24 cellular contexts compared by ENCODE assay signal in genomic region chrX:11172413-11172812, GRCh38.
DNase-seq lines count a peak whose midpoint lies in the region; ATAC-seq, FAIRE-seq and TF ChIP-seq lines count a peak whose summit lies in the region.
"Had no signal": no experiment of that assay in that cellular context is flagged by ENCODE, and none has a peak within 500 bp of the region (broad histone marks: within the 10 kb centered on the region; RNA-seq: fewer than 3 reads in every experiment).

No MANE protein-coding gene starts in this region.

- FAIRE-seq in pancreas (lab: Jason Lieb, UNC): peak; percentile 34
- FAIRE-seq: A204.1, D721Med, GM18507, H54 had no signal

- no peaks in the 10 kb centered on the region for H3K36me3 ChIP-seq in left ventricle myocardium inferior
- H3K36me3 ChIP-seq in pancreas: no peaks in the 10 kb centered on the region
- no peaks in the 10 kb centered on the region for H3K36me3 ChIP-seq in gastrocnemius medialis
- H3K36me3 ChIP-seq: BE2C; BLaER1 treated with 17β-estradiol and CSF1 and Interleukin-3, amounts not matched to agents 10 nM and 100 nM; HAP-1 had no signal

- H3K4me1 ChIP-seq in left ventricle myocardium inferior (no peaks in the 10 kb centered on the region), pancreas (no peaks in the 10 kb centered on the region), gastrocnemius medialis (peaks cover 0 to 15% of the 10 kb centered on the region in 2 donors)
- H3K4me1 ChIP-seq: BE2C, HAP-1 had no signal

- peak overlapping the region; percentile 60 for H3K27ac ChIP-seq in left ventricle myocardium inferior (replicated peaks)
- H3K27ac ChIP-seq in pancreas: no peak overlapping the region
- peak overlapping the region; percentile 43 to 60 (median 48) for H3K27ac ChIP-seq in gastrocnemius medialis
- H3K27ac ChIP-seq: 22Rv1; BLaER1 treated with 17β-estradiol and CSF1 and Interleukin-3, amounts not matched to agents 10 nM and 100 nM had no signal

- DNase-seq in left ventricle myocardium inferior (no peak), Right ventricle myocardium superior (no peak), pancreas (no peak), gastrocnemius medialis (no peak), erythroblast (lab: John Stamatoyannopoulos, UW) (no peak)
- DNase-seq in stimulated activated CD4-positive, alpha-beta T cell treated with anti-CD3 and anti-CD28 coated beads, Interleukin-15, amount 100 ng/mL, for 24 hours: no peak
- DNase-seq: AML-193; BE2C; CD4-positive, alpha-beta T cell; CD8-positive, alpha-beta memory T cell; DMS 273 treated with DMSO at 0.1 percent for 48 hours; DMS79; GF-D8; GOT3; HFFc6 had no signal

- H3K4me3 ChIP-seq in left ventricle myocardium inferior (no peak overlapping the region), pancreas (no peak overlapping the region), gastrocnemius medialis (no peak overlapping the region)
- H3K4me3 ChIP-seq: BLaER1 treated with 17β-estradiol and CSF1 and Interleukin-3, amounts not matched to agents 10 nM and 100 nM; HAP-1 had no signal

- in situ Hi-C loops in gastrocnemius medialis (cut with MboI; ENCODE audit: low sequenced_read_pairs in 4 of 4): no loop called here

- no peak for TF ChIP-seq CTCF in left ventricle myocardium inferior (IDR thresholded peaks at IDR 0.05; ENCODE audit: borderline replicate concordance)
- TF ChIP-seq CTCF in pancreas (IDR thresholded peaks at IDR 0.05): no peak
- no peak for TF ChIP-seq CTCF in gastrocnemius medialis (IDR thresholded peaks at IDR 0.05 in 4 of 5, conservative IDR thresholded peaks at IDR 0.05 in 1 of 5)

- ATAC-seq in Right ventricle myocardium superior (ENCODE audit: poor library complexity): no peak
- ATAC-seq in pancreas: no peak
- ATAC-seq in gastrocnemius medialis: peak in 1 of 2 donors; percentile 56
- ATAC-seq in HG02623 (IDR thresholded peaks at IDR 0.05; ENCODE audit: unreplicated experiment): no peak
- no peak for ATAC-seq in HG02840 (IDR thresholded peaks at IDR 0.05; ENCODE audit: low FRiP score, unreplicated experiment)

- 77 to 88% methylated on average over 4 of the region's 4 CpGs for WGBS in pancreas, 2 donors

- intact Hi-C loops in left ventricle myocardium inferior (cut with micrococcal nuclease) (no loop called here), Right ventricle myocardium superior (cut with DNase I) (no loop called here), pancreas (cut with DNase I) (no loop called here), gastrocnemius medialis (cut with DNase I; ENCODE audit: low total_unique reads) (no loop called here)

- TF ChIP-seq POLR2A in gastrocnemius medialis (IDR thresholded peaks at IDR 0.05) (no peak), erythroblast (IDR thresholded peaks at IDR 0.05; ENCODE audit: low read length) (no peak)

- no peaks in the 10 kb centered on the region for H3K27me3 ChIP-seq in left ventricle myocardium inferior (ENCODE audit: low read depth)
- H3K27me3 ChIP-seq in pancreas: peaks cover 0 to 15% (median 0%) of the 10 kb centered on the region in 4 donors
- no peaks in the 10 kb centered on the region for H3K27me3 ChIP-seq in gastrocnemius medialis
- H3K27me3 ChIP-seq: BE2C had no signal

- H3K9me3 ChIP-seq in left ventricle myocardium inferior (replicated peaks): no peaks in the 10 kb centered on the region
- no peaks in the 10 kb centered on the region for H3K9me3 ChIP-seq in pancreas
- no peaks in the 10 kb centered on the region for H3K9me3 ChIP-seq in gastrocnemius medialis
- H3K9me3 ChIP-seq: BE2C; BLaER1 treated with 17β-estradiol and CSF1 and Interleukin-3, amounts not matched to agents 10 nM and 100 nM; HAP-1 had no signal

Comparison
In these comparisons a context has a peak if more than half of its experiments do, and no peak if none do; other contexts are left out.
1. H3K27ac ChIP-seq: peak in left ventricle myocardium inferior (single experiment) and gastrocnemius medialis (4 of 4); none in pancreas (0 of 4).